Comparison of ENCODE assay signal across 11 cellular contexts in genomic region chr13:106318941-106319411, GRCh38.
DNase-seq lines count a peak whose midpoint lies in the region; ATAC-seq, FAIRE-seq and TF ChIP-seq lines count a peak whose summit lies in the region.
"Had no signal": no experiment of that assay in that cellular context is flagged by ENCODE, and none has a peak within 500 bp of the region (broad histone marks: within the 10 kb centered on the region; RNA-seq: fewer than 3 reads in every experiment).

No MANE protein-coding gene starts in this region.

- no peak for ATAC-seq in psoas muscle
- ATAC-seq in GM18498 (IDR thresholded peaks at IDR 0.05; ENCODE audit: unreplicated experiment), result no peak
- ATAC-seq in GM21619 (IDR thresholded peaks at IDR 0.05; ENCODE audit: unreplicated experiment), result no peak

- 25 to 43% (median 27%) methylated on average over 4 of the region's 4 CpGs for WGBS in psoas muscle, 3 donors

- intact Hi-C loops in endothelial cell of umbilical vein (cut with micrococcal nuclease) (loop anchor here (1.0 to 2.0 kb wide), 3 partner anchors 29 to 600 kb away; no protein-coding TSS in a partner anchor), psoas muscle (cut with DNase I) (no loop called here)

- H3K27ac ChIP-seq in endothelial cell of umbilical vein (ENCODE audit: insufficient read depth, low read depth, low read length) (peak overlapping the region; percentile 89), osteoblast (ENCODE audit: low read depth, low read length) (no peak overlapping the region), psoas muscle (no peak overlapping the region)
- H3K27ac ChIP-seq: parathyroid adenoma had no signal

- H3K79me2 ChIP-seq in endothelial cell of umbilical vein (ENCODE audit: control insufficient read depth, insufficient read depth, low read length) (no peaks in the 10 kb centered on the region), osteoblast (ENCODE audit: insufficient read depth, low read length) (no peaks in the 10 kb centered on the region)
- H3K79me2 ChIP-seq: parathyroid adenoma had no signal

- H3K4me1 ChIP-seq in endothelial cell of umbilical vein (ENCODE audit: control insufficient read depth, extremely low read depth, insufficient read depth, low read length) (peaks cover 20% of the 10 kb centered on the region), osteoblast (ENCODE audit: insufficient read depth, low read length) (peaks cover 9% of the 10 kb centered on the region), psoas muscle (no peaks in the 10 kb centered on the region)
- H3K4me1 ChIP-seq: parathyroid adenoma had no signal

- H3K36me3 ChIP-seq in endothelial cell of umbilical vein (ENCODE audit: control insufficient read depth in 2 of 2, extremely low read depth in 1 of 2, insufficient read depth in 2 of 2, low read length in 2 of 2) (no peaks in the 10 kb centered on the region), osteoblast (ENCODE audit: insufficient read depth, low read length) (no peaks in the 10 kb centered on the region), psoas muscle (ENCODE audit: insufficient read depth in 1 of 2, low read depth in 1 of 2) (no peaks in the 10 kb centered on the region)

- H3K4me3 ChIP-seq in endothelial cell of umbilical vein (replicated peaks in 1 of 3; ENCODE audit: insufficient read depth in 1 of 3, low read depth in 1 of 3, low read length in 3 of 3) (no peak overlapping the region), osteoblast (ENCODE audit: insufficient read depth, low read length) (no peak overlapping the region), psoas muscle (no peak overlapping the region)

- FAIRE-seq in endothelial cell of umbilical vein (lab: Jason Lieb, UNC), result peak; percentile 99
- FAIRE-seq: G401.6 had no signal

- no peaks in the 10 kb centered on the region for H4K20me1 ChIP-seq in endothelial cell of umbilical vein (replicated peaks; ENCODE audit: control insufficient read depth, extremely low read depth, insufficient read depth, low read length)
- no peaks in the 10 kb centered on the region for H4K20me1 ChIP-seq in osteoblast (ENCODE audit: insufficient read depth, low read length)

- H3K9me1 ChIP-seq in endothelial cell of umbilical vein (replicated peaks; ENCODE audit: control insufficient read depth, extremely low read depth, insufficient read depth, low read length), result no peaks in the 10 kb centered on the region

- BruUV-seq in endothelial cell of umbilical vein (replicated peaks; lab: Mats Ljungman, UMichigan), result no TSS peak

- H3K9ac ChIP-seq in endothelial cell of umbilical vein (replicated peaks; ENCODE audit: extremely low read depth, insufficient read depth, low read length), result peak overlapping the region; percentile 67
- H3K9ac ChIP-seq: parathyroid adenoma had no signal

- peak; percentile 38 for TF ChIP-seq POLR2A in endothelial cell of umbilical vein (IDR thresholded peaks at IDR 0.05; ENCODE audit: low read depth, low read length)

- CTCF ChIA-PET in endothelial cell of umbilical vein (lab: Charles Lee), result interaction anchor here (0.7 to 1.4 kb wide), 5 partner anchors 10 to 234 kb away, joined by 3 to 4 read pairs (median 3); no protein-coding TSS in a partner anchor

- peak; percentile 57 for DNase-seq in GM04503 (ENCODE audit: low read depth)
- peak; percentile 23 for DNase-seq in NOMO-1 treated with dmso at 0.1 percent for 144 hours (lab: John Stamatoyannopoulos, UW; ENCODE audit: unreplicated experiment)
- DNase-seq in endothelial cell of umbilical vein (ENCODE audit: low read depth, low spot score), result peak; percentile 97
- DNase-seq in osteoblast (ENCODE audit: insufficient read length, low spot score, missing footprints), result peak; percentile 91
- no peak for DNase-seq in psoas muscle
- DNase-seq in cerebellum (ENCODE audit: low spot score), result no peak
- DNase-seq: head of caudate nucleus had no signal

- POLR2A ChIA-PET in endothelial cell of umbilical vein (lab: Charles Lee), result no interaction called here

- H3K9me3 ChIP-seq in endothelial cell of umbilical vein (replicated peaks; ENCODE audit: control insufficient read depth, insufficient read depth, low read length) (no peaks in the 10 kb centered on the region), osteoblast (ENCODE audit: low read depth, low read length) (no peaks in the 10 kb centered on the region), psoas muscle (peaks cover 8% of the 10 kb centered on the region)

- no peak for TF ChIP-seq CTCF in endothelial cell of umbilical vein (IDR thresholded peaks at IDR 0.05; ENCODE audit: extremely low read depth in 1 of 2, insufficient read depth in 1 of 2, low read depth in 1 of 2, low read length in 2 of 2)
- no peak for TF ChIP-seq CTCF in osteoblast (IDR thresholded peaks at IDR 0.05; ENCODE audit: extremely low read depth, low read depth, low read length)
- TF ChIP-seq CTCF in psoas muscle (IDR thresholded peaks at IDR 0.05), result no peak

- H3K27me3 ChIP-seq in endothelial cell of umbilical vein (ENCODE audit: control insufficient read depth in 2 of 2, insufficient read depth in 2 of 2, low read length in 2 of 2) (no peaks in the 10 kb centered on the region), osteoblast (ENCODE audit: insufficient read depth, low read length) (no peaks in the 10 kb centered on the region), psoas muscle (ENCODE audit: insufficient read depth in 3 of 3, low read length in 2 of 3) (no peaks in the 10 kb centered on the region)

- H2AFZ ChIP-seq in endothelial cell of umbilical vein (ENCODE audit: low read depth, low read length) (peak overlapping the region; percentile 63), osteoblast (ENCODE audit: low read length) (peak overlapping the region; percentile 29)
- H2AFZ ChIP-seq: parathyroid adenoma had no signal

- H3K4me2 ChIP-seq in endothelial cell of umbilical vein (ENCODE audit: insufficient read depth, low read length), result peak overlapping the region; percentile 52
- H3K4me2 ChIP-seq in osteoblast (ENCODE audit: insufficient read depth, low read length), result peak overlapping the region; percentile 2

- dilution Hi-C loops in endothelial cell of umbilical vein (cut with MboI; ENCODE audit: extremely low pct_ligation_motif_present, low sequenced_read_pairs), result no loop called here

TF ChIP-seq in endothelial cell of umbilical vein, 7 proteins besides CTCF, POLR2A, EP300 and RAD21:
- TF ChIP-seq POLR2AphosphoS5 (IDR thresholded peaks at IDR 0.05; ENCODE audit: insufficient read depth, low read depth, low read length), result peak; percentile 58
- TF ChIP-seq JUN (IDR thresholded peaks at IDR 0.05; ENCODE audit: borderline replicate concordance, insufficient read depth, insufficient read length, low read depth), result peak; percentile 86
- peak; percentile 87 for TF ChIP-seq GATA2 (IDR thresholded peaks at IDR 0.05; ENCODE audit: insufficient read depth, insufficient read length, low read depth, low read length)
- TF ChIP-seq MYC (IDR thresholded peaks at IDR 0.05; ENCODE audit: low read depth, low read length), result no peak
- TF ChIP-seq MAX (IDR thresholded peaks at IDR 0.05; ENCODE audit: insufficient read depth, insufficient read length), result no peak
- no peak for TF ChIP-seq EZH2 (IDR thresholded peaks at IDR 0.05; ENCODE audit: borderline replicate concordance, low read depth, low read length, severe bottlenecking)
- TF ChIP-seq FOS (IDR thresholded peaks at IDR 0.05; ENCODE audit: borderline replicate concordance, insufficient read depth, low read length), result peak; percentile 94

Comparison
In these comparisons a context has a peak if more than half of its experiments do, and no peak if none do; other contexts are left out.
1. DNase-seq: peak in GM04503 (single experiment), NOMO-1 treated with dmso at 0.1 percent for 144 hours (single experiment), endothelial cell of umbilical vein (single experiment) and osteoblast (single experiment); none in psoas muscle (0 of 2) and cerebellum (single experiment).